6 cellular contexts compared by ENCODE assay signal in the genomic region with DNA sequence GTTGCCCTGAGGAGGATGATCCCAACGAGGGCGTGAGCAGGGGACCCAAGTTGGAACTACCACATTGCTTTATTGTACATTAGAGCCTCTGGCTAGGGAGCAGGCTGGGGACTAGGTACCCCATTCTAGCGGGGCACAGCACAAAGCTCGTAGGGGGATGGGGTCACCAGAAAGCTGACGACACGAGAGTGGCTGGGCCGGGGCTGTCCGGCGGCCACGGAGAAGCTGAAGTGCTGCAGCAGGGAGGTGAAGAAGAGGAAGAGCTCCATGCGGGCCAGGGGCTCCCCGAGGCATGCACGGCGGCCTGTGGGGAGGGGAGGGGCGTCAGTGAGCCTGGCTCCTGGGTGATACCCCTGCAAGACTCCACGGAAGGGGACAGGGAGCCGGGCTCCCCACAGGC. TPM values are rescaled to one million over a fixed set of nuclear protein-coding genes. Genes with fewer than 3 reads are reported as not detected.
DNase-seq lines count a peak whose midpoint lies in the region; ATAC-seq lines count a peak whose summit lies in the region.
"Not testable (repeated sequence)": the region's sequence is repeated elsewhere in the genome, so short reads cannot be mapped to it uniquely, and the experiment has no call there.
"Had no signal": no experiment of that assay in that cellular context is flagged by ENCODE, and none has a peak within 500 bp of the region (broad histone marks: within the 10 kb centered on the region; RNA-seq: fewer than 3 reads in every experiment).

No MANE protein-coding gene starts in this region.

- H3K36me3 Mint-ChIP-seq in T-helper 2 cell treated with Interferon-gamma antibody and Interleukin-4, amounts not matched to agents 5 μg/mL and 100 μg/mL, for 36 hours (ENCODE audit: low read depth); activated T-cell treated with anti-CD3 and anti-CD28 coated beads, Interleukin-2, amount 50 U/mL, for 72 hours (ENCODE audit: insufficient read depth in 2 of 2); activated naive CD8-positive, alpha-beta T cell treated with anti-CD3 and anti-CD28 coated beads, Interleukin-2, amount 10 ng/mL, durations not matched to agents 7 days and 5 days: not testable (repeated sequence)

- not testable (repeated sequence) for H3K4me3 ChIP-seq in aorta (ENCODE audit: low read length in 2 of 2)

- H3K27ac ChIP-seq in aorta (ENCODE audit: low read depth in 1 of 2, low read length in 2 of 2) = not testable (repeated sequence)

- H3K27me3 Mint-ChIP-seq in T-helper 2 cell treated with Interferon-gamma antibody and Interleukin-4, amounts not matched to agents 5 μg/mL and 100 μg/mL, for 36 hours (ENCODE audit: low read depth); activated T-cell treated with anti-CD3 and anti-CD28 coated beads, Interleukin-2, amount 50 U/mL, for 72 hours (ENCODE audit: low read depth); activated naive CD8-positive, alpha-beta T cell treated with anti-CD3 and anti-CD28 coated beads, Interleukin-2, amount 10 ng/mL, durations not matched to agents 7 days and 5 days: not testable (repeated sequence)

- 90 to 95% methylated on average over 11 to 14 of the region's 17 CpGs for WGBS in aorta, 2 donors

- H3K9me3 Mint-ChIP-seq in T-helper 2 cell treated with Interferon-gamma antibody and Interleukin-4, amounts not matched to agents 5 μg/mL and 100 μg/mL, for 36 hours; activated T-cell treated with anti-CD3 and anti-CD28 coated beads, Interleukin-2, amount 50 U/mL, for 72 hours; activated naive CD8-positive, alpha-beta T cell treated with anti-CD3 and anti-CD28 coated beads, Interleukin-2, amount 10 ng/mL, durations not matched to agents 7 days and 5 days: not testable (repeated sequence)

- not testable (repeated sequence) for H3K36me3 ChIP-seq in aorta (ENCODE audit: control insufficient read depth in 1 of 2, insufficient read depth in 2 of 2, low read length in 1 of 2)

- ATAC-seq in activated T-cell treated with anti-CD3 and anti-CD28 coated beads, Interleukin-2, amount 50 U/mL, for 72 hours (replicated peaks in 1 of 2); activated naive CD8-positive, alpha-beta T cell treated with anti-CD3 and anti-CD28 coated beads, Interleukin-2, amount 10 ng/mL, durations not matched to agents 7 days and 5 days (ENCODE audit: low read depth); aorta (ENCODE audit: low FRiP score): not testable (repeated sequence)

- DNase-seq in T-helper 2 cell treated with Interferon-gamma antibody and Interleukin-4, amounts not matched to agents 5 μg/mL and 100 μg/mL, for 36 hours (ENCODE audit: low spot score); activated T-cell treated with anti-CD3 and anti-CD28 coated beads, Interleukin-2, amount 50 U/mL, for 72 hours: not testable (repeated sequence)
- peak; percentile 12 for DNase-seq in activated naive CD8-positive, alpha-beta T cell treated with anti-CD3 and anti-CD28 coated beads, Interleukin-2, amount 10 ng/mL, durations not matched to agents 7 days and 5 days
- peak; percentile 36 for DNase-seq in posterior vena cava (ENCODE audit: low spot score)
- DNase-seq in aorta = peak; percentile 7 to 34

- intact Hi-C loops in posterior vena cava (cut with DNase I); aorta (cut with DNase I): not testable (repeated sequence)

- POLR2A ChIA-PET in activated naive CD8-positive, alpha-beta T cell treated with anti-CD3 and anti-CD28 coated beads, Interleukin-2, amount 10 ng/mL, durations not matched to agents 7 days and 5 days (lab: Charles Lee) = not testable (repeated sequence)

- not testable (repeated sequence) for H3K4me1 ChIP-seq in aorta (ENCODE audit: control insufficient read depth in 1 of 2, insufficient read depth in 2 of 2, low read length in 2 of 2)

- H3K4me1 Mint-ChIP-seq in T-helper 2 cell treated with Interferon-gamma antibody and Interleukin-4, amounts not matched to agents 5 μg/mL and 100 μg/mL, for 36 hours (ENCODE audit: low read depth); activated T-cell treated with anti-CD3 and anti-CD28 coated beads, Interleukin-2, amount 50 U/mL, for 72 hours (ENCODE audit: low read depth); activated naive CD8-positive, alpha-beta T cell treated with anti-CD3 and anti-CD28 coated beads, Interleukin-2, amount 10 ng/mL, durations not matched to agents 7 days and 5 days: not testable (repeated sequence)

- peak overlapping the region; percentile 20 for H3K27ac Mint-ChIP-seq in T-helper 2 cell treated with Interferon-gamma antibody and Interleukin-4, amounts not matched to agents 5 μg/mL and 100 μg/mL, for 36 hours
- H3K27ac Mint-ChIP-seq in activated T-cell treated with anti-CD3 and anti-CD28 coated beads, Interleukin-2, amount 50 U/mL, for 72 hours = peak overlapping the region; percentile 54
- not testable (repeated sequence) for H3K27ac Mint-ChIP-seq in activated naive CD8-positive, alpha-beta T cell treated with anti-CD3 and anti-CD28 coated beads, Interleukin-2, amount 10 ng/mL, durations not matched to agents 7 days and 5 days

- H3K9me3 ChIP-seq in aorta (ENCODE audit: control insufficient read depth, low read length) = not testable (repeated sequence)

- H3K27me3 ChIP-seq in aorta (ENCODE audit: control insufficient read depth in 1 of 2, insufficient read depth in 2 of 2, low read length in 1 of 2) = not testable (repeated sequence)

- not testable (repeated sequence) for H3K4me3 Mint-ChIP-seq in T-helper 2 cell treated with Interferon-gamma antibody and Interleukin-4, amounts not matched to agents 5 μg/mL and 100 μg/mL, for 36 hours; activated T-cell treated with anti-CD3 and anti-CD28 coated beads, Interleukin-2, amount 50 U/mL, for 72 hours; activated naive CD8-positive, alpha-beta T cell treated with anti-CD3 and anti-CD28 coated beads, Interleukin-2, amount 10 ng/mL, durations not matched to agents 7 days and 5 days

RNA-seq across cellular contexts. Expression of a gene that starts 9.5 kb away (rescaled TPM):
- total RNA-seq in activated T-cell treated with anti-CD3 and anti-CD28 coated beads, Interleukin-2, amount 50 U/mL, for 72 hours = 1 to 10 TPM; 6.6 to 6.8 TPM
- total RNA-seq in activated naive CD8-positive, alpha-beta T cell treated with anti-CD3 and anti-CD28 coated beads, Interleukin-2, amount 10 ng/mL, durations not matched to agents 7 days and 5 days = 1 to 10 TPM; 3.7 to 4.4 TPM
- total RNA-seq in posterior vena cava (under 1 TPM; 0.37 to 0.48 TPM), aorta (1 to 10 TPM; 1.0 to 1.1 TPM)
- 1 to 10 TPM; 1.8 to 3.8 TPM for polyA plus RNA-seq in aorta
- polyA plus RNA-seq: CD14-positive monocyte had no signal

RNA-seq across cellular contexts. Expression of a gene that starts 49.6 kb away (rescaled TPM):
- 10 to 100 TPM; 87.8 to 91.7 TPM for total RNA-seq in activated T-cell treated with anti-CD3 and anti-CD28 coated beads, Interleukin-2, amount 50 U/mL, for 72 hours
- 10 to 100 TPM; 69.0 to 73.5 TPM for total RNA-seq in activated naive CD8-positive, alpha-beta T cell treated with anti-CD3 and anti-CD28 coated beads, Interleukin-2, amount 10 ng/mL, durations not matched to agents 7 days and 5 days
- total RNA-seq in posterior vena cava = 10 to 100 TPM; 48.1 to 52.1 TPM
- 10 to 100 TPM; 30.6 to 34.1 TPM for total RNA-seq in aorta
- 10 to 100 TPM; 72.3 to 81.5 TPM for polyA plus RNA-seq in aorta
